ENCODE assay signal across 10 cellular contexts in the genomic region with DNA sequence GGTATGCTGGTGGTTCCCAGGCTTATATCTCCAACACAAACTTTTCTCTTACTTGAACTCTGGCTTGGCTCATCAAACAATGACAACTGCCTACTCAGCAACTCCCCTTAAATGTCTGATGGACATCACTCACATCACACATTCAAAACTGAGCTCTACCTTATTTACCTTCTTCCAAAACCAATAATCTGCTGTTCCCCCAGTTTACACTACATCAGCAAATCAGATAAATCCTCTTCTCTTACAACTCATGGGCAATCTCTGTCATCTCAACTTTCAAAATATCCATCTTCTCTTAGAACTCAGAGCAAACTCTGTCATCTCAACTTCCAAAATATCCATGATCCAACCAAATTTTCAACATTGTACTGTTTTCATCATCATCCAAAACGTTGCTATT.
"Had no signal": no experiment of that assay in that cellular context is flagged by ENCODE, and none has a peak within 500 bp of the region (broad histone marks: within the 10 kb centered on the region; RNA-seq: fewer than 3 reads in every experiment).

No MANE protein-coding gene starts in this region.

- H3K4me1 ChIP-seq: HAP-1 had no signal

- ATAC-seq: HCT116 had no signal

- H3K9ac ChIP-seq: GM23248 had no signal

- DNase-seq: GM23248, GOT3, H7, H9, HCEC 1CT, HFFc6 had no signal

- H3K4me3 Mint-ChIP-seq: H9, HFFc6 had no signal

- H3K4me3 ChIP-seq: GM23248, HAP-1 had no signal

- H3K9me3 ChIP-seq: HAP-1 had no signal

- H3K36me3 ChIP-seq: HAP-1 had no signal

- H3K27ac ChIP-seq: GM23248 had no signal

- H2AFZ ChIP-seq: GM23248 had no signal

- H3K27ac Mint-ChIP-seq: H9, HFFc6 had no signal

- FAIRE-seq: H1, H54 had no signal

- H3K4me1 Mint-ChIP-seq: H9 had no signal
